8 cellular contexts compared by ENCODE assay signal in genomic region chrX:134807039-134807729, GRCh38.
DNase-seq lines count a peak whose midpoint lies in the region; ATAC-seq and TF ChIP-seq lines count a peak whose summit lies in the region.

No MANE protein-coding gene starts in this region.

- no peak for TF ChIP-seq RAD21 in Ishikawa (IDR thresholded peaks at IDR 0.05; ENCODE audit: low read depth)

- H3K4me3 ChIP-seq in mucosa of rectum (ENCODE audit: low read length in 2 of 2) = peak overlapping the region; percentile 86 to 93

- no peak for TF ChIP-seq EP300 in Ishikawa (IDR thresholded peaks at IDR 0.05; ENCODE audit: borderline replicate concordance)

- H3K9ac ChIP-seq in mucosa of rectum (ENCODE audit: low read depth in 1 of 2, low read length in 2 of 2) = peak overlapping the region; percentile 72 to 81

- peak overlapping the region; percentile 86 to 87 for H3K27ac ChIP-seq in mucosa of rectum (ENCODE audit: low read depth in 2 of 2, low read length in 2 of 2)

- H3K9me3 ChIP-seq in mucosa of rectum (ENCODE audit: control insufficient read depth in 2 of 2, low read length in 2 of 2) = no peaks in the 10 kb centered on the region

- H3K27me3 ChIP-seq in mucosa of rectum (ENCODE audit: control insufficient read depth in 2 of 2, insufficient read depth in 2 of 2, low read length in 2 of 2) = peaks cover 0 to 3% of the 10 kb centered on the region in 2 donors

- H3K4me1 ChIP-seq in mucosa of rectum (ENCODE audit: control insufficient read depth in 2 of 2, insufficient read depth in 2 of 2, low read length in 2 of 2) = no peaks in the 10 kb centered on the region

- H3K36me3 ChIP-seq in mucosa of rectum (ENCODE audit: control insufficient read depth in 2 of 2, insufficient read depth in 2 of 2, low read length in 2 of 2) = no peaks in the 10 kb centered on the region

- DNase-seq in DMS153 treated with DMSO at 0.1 percent for 48 hours (lab: John Stamatoyannopoulos, UW; ENCODE audit: unreplicated experiment) (peak; percentile 96), OCI-M1 (lab: John Stamatoyannopoulos, UW) (peak; percentile 95), erythroblast (lab: John Stamatoyannopoulos, UW) (peak; percentile 96 to 97)
- peak; percentile 82 for DNase-seq in activated T-cell treated with anti-CD3 and anti-CD28 coated beads, Interleukin-2, amount 50 U/mL, for 1 hour
- DNase-seq in stimulated activated CD8-positive, alpha-beta memory T cell treated with anti-CD3 and anti-CD28 coated beads, Interleukin-4, amount 100 ng/mL, for 4 hours (ENCODE audit: low read depth in 2 of 2, low spot score in 1 of 2) = peak; percentile 60 to 74

- ATAC-seq in GM21619 (IDR thresholded peaks at IDR 0.05; ENCODE audit: unreplicated experiment) = peak; percentile 89

- TF ChIP-seq POLR2A in erythroblast (IDR thresholded peaks at IDR 0.05; ENCODE audit: low read length) = peak; percentile 96

TF ChIP-seq in Ishikawa, 13 proteins besides CTCF, POLR2A, EP300 and RAD21:
- no peak for TF ChIP-seq TCF12 (IDR thresholded peaks at IDR 0.05; ENCODE audit: low read depth)
- peak; percentile 47; the same call in 1 of the 2 replicates for TF ChIP-seq TAF1 (IDR thresholded peaks at IDR 0.05; ENCODE audit: low read depth)
- peak; percentile 88 for TF ChIP-seq CREB1 (IDR thresholded peaks at IDR 0.05; ENCODE audit: low read depth)
- no peak for TF ChIP-seq MAX (IDR thresholded peaks at IDR 0.05)
- TF ChIP-seq NFIC (IDR thresholded peaks at IDR 0.05) = no peak
- TF ChIP-seq USF1 (IDR thresholded peaks at IDR 0.05) = no peak
- no peak for TF ChIP-seq EGR1 (IDR thresholded peaks at IDR 0.05)
- TF ChIP-seq REST (IDR thresholded peaks at IDR 0.05; ENCODE audit: low read depth) = no peak
- TF ChIP-seq YY1 (IDR thresholded peaks at IDR 0.05; ENCODE audit: low read depth) = no peak
- TF ChIP-seq FOXM1 (IDR thresholded peaks at IDR 0.05; ENCODE audit: borderline replicate concordance, low read depth) = no peak
- TF ChIP-seq ZBTB7A (IDR thresholded peaks at IDR 0.05; ENCODE audit: low read depth) = no peak
- TF ChIP-seq CEBPB (IDR thresholded peaks at IDR 0.05) = no peak
- no peak for TF ChIP-seq TEAD4 (IDR thresholded peaks at IDR 0.05)

Comparison
In these comparisons a context has a peak if more than half of its experiments do, and no peak if none do; other contexts are left out.
1. Peak in every context shown above with its lines: DNase-seq, ATAC-seq, H3K4me3 ChIP-seq and H3K27ac ChIP-seq.